Comparison of ENCODE assay signal across 8 cellular contexts in the genomic region with DNA sequence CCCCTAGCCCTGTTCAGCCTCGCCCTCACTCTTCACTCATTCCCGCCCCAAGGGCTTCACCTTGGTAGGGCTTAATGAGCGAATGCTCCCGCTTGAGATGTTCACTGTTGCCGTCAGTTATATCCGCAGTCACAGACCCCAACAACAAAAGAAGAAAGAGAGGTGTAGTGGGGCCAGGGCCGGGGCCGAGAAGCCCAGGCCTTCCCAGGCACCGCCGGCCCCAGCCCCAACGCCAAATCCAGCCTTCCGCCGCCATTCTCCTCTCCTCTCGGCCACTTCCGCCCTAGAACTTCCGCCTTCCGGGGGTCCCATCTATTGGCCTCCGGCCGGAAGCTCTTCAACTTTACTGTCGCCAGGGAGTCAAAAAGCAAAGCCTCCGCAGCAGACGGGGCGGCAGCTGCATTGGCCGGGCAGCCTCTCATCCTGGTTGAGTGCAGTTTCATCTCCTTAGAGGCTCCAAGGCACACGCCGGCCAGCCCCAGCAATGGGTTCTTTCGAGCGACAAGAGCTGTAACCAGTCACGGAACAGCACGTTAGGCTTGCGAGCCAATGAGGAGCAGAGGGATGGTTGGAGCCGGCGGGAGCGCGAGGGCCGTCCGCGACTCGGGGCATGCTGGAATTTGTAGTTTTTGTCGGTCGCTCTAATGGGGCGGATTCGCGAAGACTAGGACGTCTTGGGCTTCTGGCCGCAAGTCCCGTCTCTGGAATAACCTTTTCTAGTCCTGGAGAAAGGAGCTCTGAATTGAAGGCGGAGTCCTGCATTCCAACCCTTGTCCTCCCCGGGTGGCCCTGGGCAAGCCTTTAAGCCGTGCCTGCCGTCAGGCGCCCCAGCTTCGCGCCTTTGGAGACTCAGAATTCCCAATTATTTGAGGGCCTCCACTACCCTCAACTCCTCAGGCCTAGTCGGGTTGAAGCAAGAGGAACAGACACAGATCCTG. TPM values are rescaled to one million over a fixed set of nuclear protein-coding genes. Genes with fewer than 3 reads are reported as not detected.
DNase-seq lines count a peak whose midpoint lies in the region; ATAC-seq and TF ChIP-seq lines count a peak whose summit lies in the region.

A gene with protein sequence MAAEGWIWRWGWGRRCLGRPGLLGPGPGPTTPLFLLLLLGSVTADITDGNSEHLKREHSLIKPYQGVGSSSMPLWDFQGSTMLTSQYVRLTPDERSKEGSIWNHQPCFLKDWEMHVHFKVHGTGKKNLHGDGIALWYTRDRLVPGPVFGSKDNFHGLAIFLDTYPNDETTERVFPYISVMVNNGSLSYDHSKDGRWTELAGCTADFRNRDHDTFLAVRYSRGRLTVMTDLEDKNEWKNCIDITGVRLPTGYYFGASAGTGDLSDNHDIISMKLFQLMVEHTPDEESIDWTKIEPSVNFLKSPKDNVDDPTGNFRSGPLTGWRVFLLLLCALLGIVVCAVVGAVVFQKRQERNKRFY (minus strand): TSS at position 277 of the 938 bp plus-strand sequence. CDS start 21 bp downstream, at position 256.

- H3K27me3 ChIP-seq in ovary (no peaks in the 10 kb centered on the region), thyroid gland (no peaks in the 10 kb centered on the region)

- H3K27me3 Mint-ChIP-seq in activated naive CD8-positive, alpha-beta T cell: no peaks in the 10 kb centered on the region

- H3K9me3 ChIP-seq in ovary (no peaks in the 10 kb centered on the region), thyroid gland (no peaks in the 10 kb centered on the region)

- intact Hi-C loops in head of caudate nucleus (cut with DNase I): no loop called here
- intact Hi-C loops in ovary (cut with DNase I): no loop called here
- intact Hi-C loops in thyroid gland (cut with DNase I): loop anchor here (5.0 kb wide), 1 partner anchor 39 kb away; a partner anchor contains a TSS

- 0 to 8% (median 6%) methylated on average over 50 to 55 of the region's 55 CpGs for WGBS in ovary, 3 donors
- WGBS in thyroid gland, 2 donors: 8% methylated on average over 46 to 47 of the region's 55 CpGs

- H3K36me3 ChIP-seq in ovary (no peaks in the 10 kb centered on the region), thyroid gland (no peaks in the 10 kb centered on the region)

- H3K4me3 ChIP-seq in GM08714 (ENCODE audit: low read length): peak within 1 kb of the TSS; percentile 84
- peak within 1 kb of the TSS; percentile 91 for H3K4me3 ChIP-seq in ovary
- H3K4me3 ChIP-seq in thyroid gland (replicated peaks in 1 of 3): peak within 1 kb of the TSS; percentile 66 to 93 (median 82)

- TF ChIP-seq POLR2A in ovary (IDR thresholded peaks at IDR 0.05) (peak; percentile 47), thyroid gland (IDR thresholded peaks at IDR 0.05) (peak in 1 of 2 donors; percentile 60)

- H3K4me1 ChIP-seq in ovary (ENCODE audit: insufficient read depth) (peaks cover 14% of the 10 kb centered on the region), thyroid gland (peaks cover 14 to 27% of the 10 kb centered on the region in 2 donors)

- H3K4me3 Mint-ChIP-seq in activated naive CD8-positive, alpha-beta T cell: peak within 1 kb of the TSS; percentile 98

- TF ChIP-seq CTCF in ovary (IDR thresholded peaks at IDR 0.05) (no peak), thyroid gland (IDR thresholded peaks at IDR 0.05) (no peak)

- H3K4me1 Mint-ChIP-seq in activated naive CD8-positive, alpha-beta T cell (ENCODE audit: low read depth): peaks cover 64% of the 10 kb centered on the region

- peak within 1 kb of the TSS; percentile 100 for H3K27ac Mint-ChIP-seq in activated naive CD8-positive, alpha-beta T cell

- no peaks in the 10 kb centered on the region for H3K9me3 Mint-ChIP-seq in activated naive CD8-positive, alpha-beta T cell (ENCODE audit: low read depth)

- H3K27ac ChIP-seq in ovary (peak within 1 kb of the TSS; percentile 50 to 80), thyroid gland (peak within 1 kb of the TSS; percentile 86 to 90 (median 86))

- ATAC-seq in HG02623 (IDR thresholded peaks at IDR 0.05; ENCODE audit: unreplicated experiment): peak; percentile 95

- H3K36me3 Mint-ChIP-seq in activated naive CD8-positive, alpha-beta T cell: no peaks in the 10 kb centered on the region

- no peak for TF ChIP-seq EP300 in ovary (IDR thresholded peaks at IDR 0.05)

- DNase-seq in NCI-H1105 (lab: John Stamatoyannopoulos, UW): peak; percentile 79
- DNase-seq in SKM-1 treated with dmso at 0.1 percent for 144 hours (lab: John Stamatoyannopoulos, UW; ENCODE audit: unreplicated experiment): peak; percentile 96
- peak; percentile 92 to 98 (median 96) for DNase-seq in head of caudate nucleus
- peak; percentile 90 to 94 (median 91) for DNase-seq in ovary
- peak; percentile 93 to 95 for DNase-seq in thyroid gland

RNA-seq across cellular contexts. Expression of the gene that starts here (rescaled TPM):
- total RNA-seq in ovary (100 to 1,000 TPM in 2 of 7 donors, 10 to 100 TPM in 5; 63.5 to 154 (median 93.5) TPM), thyroid gland (100 to 1,000 TPM; 309 to 465 (median 383) TPM)
- 100 to 1,000 TPM in 1 of 2 donors, 10 to 100 TPM in 1; 85.0 to 142 TPM for polyA plus RNA-seq in ovary

Comparison
In these comparisons a context has a peak if more than half of its experiments do, and no peak if none do; other contexts are left out.
1. Peak in every context shown above with its lines: DNase-seq, ATAC-seq, H3K4me3 ChIP-seq and H3K27ac ChIP-seq.